Comparison of ENCODE assay signal across 8 cellular contexts in genomic region chrX:104136241-104137019, GRCh38. TPM values are rescaled to one million over a fixed set of nuclear protein-coding genes. Genes with fewer than 3 reads are reported as not detected.
A peak's percentile ranks its signal among the peaks of the same experiment; 100 is the strongest.
DNase-seq lines count a peak whose midpoint lies in the region; ATAC-seq and TF ChIP-seq lines count a peak whose summit lies in the region.

No MANE protein-coding gene starts in this region.

- BruUV-seq in Calu3 (replicated peaks; lab: Mats Ljungman, UMichigan), result no TSS peak

- no peak overlapping the region for H3K4me3 ChIP-seq in endodermal cell (ENCODE audit: low read length)

- H3K9me3 Mint-ChIP-seq in Calu3 (ENCODE audit: low read depth, unreplicated experiment) (no peaks in the 10 kb centered on the region), endodermal cell (peaks cover 42% of the 10 kb centered on the region)

- no peaks in the 10 kb centered on the region for H3K27me3 ChIP-seq in endodermal cell (ENCODE audit: control insufficient read depth, insufficient read depth, low read length, poor library complexity, severe bottlenecking)

- intact Hi-C loops in Calu3 (cut with micrococcal nuclease; ENCODE audit: unreplicated experiment), result loop anchor here (1.0 to 2.0 kb wide), 2 partner anchors 38 to 292 kb away; no protein-coding TSS in a partner anchor

- H3K36me3 ChIP-seq in endodermal cell (ENCODE audit: control insufficient read depth, insufficient read depth, low read length), result no peaks in the 10 kb centered on the region

- H3K4me1 Mint-ChIP-seq in Calu3 (ENCODE audit: low read depth, unreplicated experiment) (peaks cover 11% of the 10 kb centered on the region), endodermal cell (no peaks in the 10 kb centered on the region)

- no peaks in the 10 kb centered on the region for H3K36me3 Mint-ChIP-seq in Calu3 (ENCODE audit: insufficient read depth, unreplicated experiment)
- H3K36me3 Mint-ChIP-seq in endodermal cell (ENCODE audit: low read depth), result no peaks in the 10 kb centered on the region

- H3K27me3 Mint-ChIP-seq in Calu3 (ENCODE audit: unreplicated experiment), result no peaks in the 10 kb centered on the region
- peaks cover 12% of the 10 kb centered on the region for H3K27me3 Mint-ChIP-seq in endodermal cell (ENCODE audit: insufficient read depth)

- H3K4me3 Mint-ChIP-seq in Calu3 (ENCODE audit: low read depth, unreplicated experiment), result peak overlapping the region; percentile 28
- no peak overlapping the region for H3K4me3 Mint-ChIP-seq in endodermal cell

- WGBS in endodermal cell (ENCODE audit: insufficient coverage in 1 of 2, insufficient read length in 1 of 2), 2 experiments, result 34 to 43% methylated on average over 3 to 9 of the region's 10 CpGs

- DNase-seq in Calu3 (peak; percentile 75), NCI-H69 (lab: John Stamatoyannopoulos, UW) (peak; percentile 86), endodermal cell (peak; percentile 84), midbrain (lab: John Stamatoyannopoulos, UW) (peak; percentile 84), substantia nigra (lab: John Stamatoyannopoulos, UW) (peak in 43 of 49 donors; percentile 0 to 79 (median 39))
- peak; percentile 67 for DNase-seq in activated CD8-positive, alpha-beta memory T cell treated with anti-CD3 and anti-CD28 coated beads for 24 hours

- TF ChIP-seq CTCF in Calu3 (IDR thresholded peaks at IDR 0.05; ENCODE audit: unreplicated experiment) (peak; percentile 35), endodermal cell (conservative IDR thresholded peaks at IDR 0.05) (peak; percentile 86)

- no peaks in the 10 kb centered on the region for H3K4me1 ChIP-seq in endodermal cell (ENCODE audit: control insufficient read depth, insufficient read depth, low read length)

- no peak overlapping the region for H3K27ac Mint-ChIP-seq in Calu3 (ENCODE audit: unreplicated experiment)
- no peak overlapping the region for H3K27ac Mint-ChIP-seq in endodermal cell

- no peaks in the 10 kb centered on the region for H3K9me3 ChIP-seq in endodermal cell (ENCODE audit: control insufficient read depth, low read length)

- H3K9ac ChIP-seq in endodermal cell (ENCODE audit: extremely low read depth, low read length, poor library complexity, severe bottlenecking), result no peak overlapping the region

- no peak overlapping the region for H3K27ac ChIP-seq in endodermal cell (ENCODE audit: low read depth, low read length)
- H3K27ac ChIP-seq in substantia nigra (ENCODE audit: low read depth, low read length, poor library complexity, severe bottlenecking), result no peak overlapping the region

- ATAC-seq in GM19455 (IDR thresholded peaks at IDR 0.05; ENCODE audit: unreplicated experiment), result peak; percentile 75
- ATAC-seq in HG03571 (IDR thresholded peaks at IDR 0.05; ENCODE audit: unreplicated experiment), result peak; percentile 88

- CTCF ChIA-PET in Calu3 (lab: Charles Lee), result interaction anchor here (0.6 to 2.7 kb wide), 2 partner anchors 291 to 551 kb away, joined by 5 to 9 read pairs; partner anchors contain the start of gene TCEAL4

RNA-seq across cellular contexts. Expression of gene SLC25A53, which starts 20.4 kb away (rescaled TPM):
- total RNA-seq in Calu3 (2022) (5.9 and 6.9 TPM in 2 replicates), endodermal cell (1 to 10 TPM; 2.0 to 4.4 TPM)
- polyA plus RNA-seq in endodermal cell (2013, experiment 1 of 2), result 5.8 TPM
- 5.3 TPM for polyA plus RNA-seq in endodermal cell (2013, experiment 2 of 2)

RNA-seq across cellular contexts. Expression of gene ZCCHC18, which starts 24.1 kb away (rescaled TPM):
- total RNA-seq in Calu3 (2022) (0.52 and 0.61 TPM in 2 replicates), endodermal cell (1 to 10 TPM; 2.3 TPM)
- 9.9 TPM for polyA plus RNA-seq in endodermal cell (2013, experiment 1 of 2)
- polyA plus RNA-seq in endodermal cell (2013, experiment 2 of 2), result 7.9 TPM

RNA-seq across cellular contexts. Expression of gene FAM199X, which starts 29.8 kb away (rescaled TPM):
- total RNA-seq in Calu3 (2022) (31.6 and 31.9 TPM in 2 replicates), endodermal cell (10 to 100 TPM; 18.5 to 22.0 TPM)
- polyA plus RNA-seq in endodermal cell (2013, experiment 1 of 2), result 14.9 TPM
- 15.2 TPM for polyA plus RNA-seq in endodermal cell (2013, experiment 2 of 2)
